Comparison of ENCODE assay signal across 10 cellular contexts in genomic region chr5:169778622-169779596, GRCh38.
DNase-seq lines count a peak whose midpoint lies in the region; ATAC-seq and TF ChIP-seq lines count a peak whose summit lies in the region.
"Had no signal": no experiment of that assay in that cellular context is flagged by ENCODE, and none has a peak within 500 bp of the region (broad histone marks: within the 10 kb centered on the region; RNA-seq: fewer than 3 reads in every experiment).

No MANE protein-coding gene starts in this region.

- intact Hi-C loops in colonic mucosa (cut with DNase I), result no loop called here

- peak; percentile 12 for DNase-seq in naive B cell
- DNase-seq in colonic mucosa, result no peak
- no peak for DNase-seq in activated CD4-positive, alpha-beta T cell treated with anti-CD3 and anti-CD28 coated beads for 1 hour
- no peak for DNase-seq in NCI-H510A treated with DMSO at 0.1 percent for 48 hours (lab: John Stamatoyannopoulos, UW)
- DNase-seq: NCI-H187 treated with DMSO at 0.1 percent for 48 hours had no signal

- ATAC-seq in GM19035 (IDR thresholded peaks at IDR 0.05; ENCODE audit: unreplicated experiment) (peak; percentile 89), HG02588 (IDR thresholded peaks at IDR 0.05; ENCODE audit: unreplicated experiment) (peak; percentile 92), HG03571 (IDR thresholded peaks at IDR 0.05; ENCODE audit: unreplicated experiment) (peak; percentile 97), naive B cell (ENCODE audit: low read depth in 2 of 2) (peak; percentile 83 to 87)
- ATAC-seq: WTC11 had no signal

- no peak for TF ChIP-seq CTCF in colonic mucosa (IDR thresholded peaks at IDR 0.05)

- H3K4me1 ChIP-seq in colonic mucosa, result no peaks in the 10 kb centered on the region

- H3K9me3 Mint-ChIP-seq in naive B cell, result no peaks in the 10 kb centered on the region
- H3K9me3 Mint-ChIP-seq: WTC11 had no signal

- H3K27ac Mint-ChIP-seq in naive B cell, result peak overlapping the region in 5 of 6 donors; percentile 32 to 84 (median 46)
- H3K27ac Mint-ChIP-seq: WTC11 had no signal

- no peak overlapping the region for H3K4me3 Mint-ChIP-seq in naive B cell
- H3K4me3 Mint-ChIP-seq: WTC11 had no signal

- H3K36me3 ChIP-seq in colonic mucosa, result no peaks in the 10 kb centered on the region
- H3K36me3 ChIP-seq: thoracic aorta had no signal

- no peaks in the 10 kb centered on the region for H3K27me3 ChIP-seq in colonic mucosa

- no peak overlapping the region for H3K27ac ChIP-seq in colonic mucosa
- H3K27ac ChIP-seq: thoracic aorta had no signal

- peaks cover 12% of the 10 kb centered on the region in 2 donors for H3K36me3 Mint-ChIP-seq in naive B cell
- H3K36me3 Mint-ChIP-seq: WTC11 had no signal

- no peak overlapping the region for H3K9ac ChIP-seq in colonic mucosa (ENCODE audit: low read depth in 2 of 2, low read length in 2 of 2)

- peaks cover 22 to 25% (median 22%) of the 10 kb centered on the region in 3 donors for H3K4me1 Mint-ChIP-seq in naive B cell

- no peak overlapping the region for H3K4me3 ChIP-seq in colonic mucosa
- H3K4me3 ChIP-seq: thoracic aorta had no signal

- no peaks in the 10 kb centered on the region for H3K27me3 Mint-ChIP-seq in naive B cell

- H3K9me3 ChIP-seq in colonic mucosa, result no peaks in the 10 kb centered on the region
- H3K9me3 ChIP-seq: thoracic aorta had no signal
